ENCODE assay signal across 8 cellular contexts in genomic region chr3:63193647-63194046, GRCh38.
DNase-seq lines count a peak whose midpoint lies in the region; ATAC-seq, FAIRE-seq and TF ChIP-seq lines count a peak whose summit lies in the region.

No MANE protein-coding gene starts in this region.

- H2AFZ ChIP-seq in K562 (ENCODE audit: low read depth, low read length): no peak overlapping the region

- H3K9me3 ChIP-seq in K562 (replicated peaks; ENCODE audit: control insufficient read depth, insufficient read depth, low read depth, low read length): no peaks in the 10 kb centered on the region

- H3K27me3 ChIP-seq in K562 (ENCODE audit: control insufficient read depth in 2 of 2, insufficient read depth in 2 of 2, low read length in 2 of 2): no peaks in the 10 kb centered on the region

- H3K9ac ChIP-seq in K562 (ENCODE audit: insufficient read depth in 1 of 2, low read depth in 2 of 2, low read length in 2 of 2): no peak overlapping the region

- no peak for TF ChIP-seq POLR2A in K562 (conservative IDR thresholded peaks at IDR 0.05)

- BruUV-seq in K562 (replicated peaks; lab: Mats Ljungman, UMichigan): no TSS peak

- intact Hi-C loops in K562 (cut with micrococcal nuclease): loop anchor here (2.0 kb wide), 1 partner anchor 529 kb away; no protein-coding TSS in a partner anchor

- peak; percentile 27 to 38; a peak in 3 of 4 replicates for TF ChIP-seq RAD21 in K562 (CRISPR knock-in tag; conservative IDR thresholded peaks at IDR 0.05 in 1 of 2, IDR thresholded peaks at IDR 0.05 in 1 of 2)

- DNase-seq in DMS79 treated with DMSO at 0.1 percent for 48 hours (lab: John Stamatoyannopoulos, UW) (peak; percentile 15), NCI-H1092 (lab: John Stamatoyannopoulos, UW) (peak; percentile 35), K562 (ENCODE audit: extremely low read depth in 1 of 4, low spot score in 3 of 4) (peak in 2 of 4 experiments; percentile 3 to 5), middle frontal gyrus (ENCODE audit: extremely low spot score, low spot score) (peak; percentile 39), coronary artery (ENCODE audit: low spot score) (no peak)
- no peak for DNase-seq in stimulated activated CD4-positive, alpha-beta T cell treated with anti-CD3 and anti-CD28 coated beads, Interleukin-4, amount 100 ng/mL, for 4 hours
- DNase-seq in stimulated activated naive B cell treated with anti-CD40 and anti-IgM and Interleukin-4, amounts not matched to agents 10 μg/mL and 1 μg/mL and 100 μg/mL, for 72 hours: no peak

- peaks cover 0 to 4% of the 10 kb centered on the region in 2 donors for H3K9me3 Mint-ChIP-seq in stimulated activated naive B cell treated with anti-CD40 and anti-IgM and Interleukin-4, amounts not matched to agents 10 μg/mL and 1 μg/mL and 100 μg/mL, for 72 hours

- in situ Hi-C loops in K562 (cut with MboI): no loop called here

- no peaks in the 10 kb centered on the region for H3K4me1 Mint-ChIP-seq in stimulated activated naive B cell treated with anti-CD40 and anti-IgM and Interleukin-4, amounts not matched to agents 10 μg/mL and 1 μg/mL and 100 μg/mL, for 72 hours

- no peak for FAIRE-seq in K562 (lab: Jason Lieb, UNC)

- no peak for TF ChIP-seq EP300 in K562 (IDR thresholded peaks at IDR 0.05; ENCODE audit: low read length)

- H3K4me3 Mint-ChIP-seq in stimulated activated naive B cell treated with anti-CD40 and anti-IgM and Interleukin-4, amounts not matched to agents 10 μg/mL and 1 μg/mL and 100 μg/mL, for 72 hours: no peak overlapping the region

- TF ChIP-seq CTCF in K562 (IDR thresholded peaks at IDR 0.05 in 2 of 3, conservative IDR thresholded peaks at IDR 0.05 in 1 of 3; ENCODE audit: insufficient read depth in 2 of 3, low read depth in 1 of 3, low read length in 3 of 3) (peak in 2 of 3 experiments; percentile 8 to 42; a peak in 2 of 6 replicates), coronary artery (IDR thresholded peaks at IDR 0.05) (no peak)

- H3K4me3 ChIP-seq in K562 (no peak overlapping the region), coronary artery (no peak overlapping the region)

- POLR2A ChIA-PET in K562 (lab: Yijun Ruan, JAX): no interaction called here

- H3K36me3 Mint-ChIP-seq in stimulated activated naive B cell treated with anti-CD40 and anti-IgM and Interleukin-4, amounts not matched to agents 10 μg/mL and 1 μg/mL and 100 μg/mL, for 72 hours: no peaks in the 10 kb centered on the region

- H3K27ac ChIP-seq in K562 (ENCODE audit: extremely low read depth, low read depth, low read length) (no peak overlapping the region), coronary artery (no peak overlapping the region)

- no peaks in the 10 kb centered on the region for H3K27me3 Mint-ChIP-seq in stimulated activated naive B cell treated with anti-CD40 and anti-IgM and Interleukin-4, amounts not matched to agents 10 μg/mL and 1 μg/mL and 100 μg/mL, for 72 hours

- CTCF ChIA-PET in K562 (lab: Yijun Ruan, JAX; ENCODE audit: low intra/inter-chr PET ratio): interaction anchor here (1.4 kb wide), 1 partner anchor 571 kb away, joined by 5 read pairs; no protein-coding TSS in a partner anchor

- H3K36me3 ChIP-seq in K562 (ENCODE audit: control insufficient read depth, insufficient read depth, low read length): no peaks in the 10 kb centered on the region

- H3K27ac Mint-ChIP-seq in stimulated activated naive B cell treated with anti-CD40 and anti-IgM and Interleukin-4, amounts not matched to agents 10 μg/mL and 1 μg/mL and 100 μg/mL, for 72 hours: no peak overlapping the region

- H3K4me2 ChIP-seq in K562 (ENCODE audit: insufficient read depth, low read length): no peak overlapping the region

- H4K20me1 ChIP-seq in K562 (replicated peaks; ENCODE audit: control insufficient read depth, insufficient read depth, low read length): no peaks in the 10 kb centered on the region

- H3K9me1 ChIP-seq in K562 (ENCODE audit: control insufficient read depth, insufficient read depth, low read length): no peaks in the 10 kb centered on the region

- no peaks in the 10 kb centered on the region for H3K4me1 ChIP-seq in K562 (replicated peaks in 1 of 2; ENCODE audit: control insufficient read depth in 2 of 2, insufficient read depth in 2 of 2, low read length in 2 of 2)

- ATAC-seq in K562 (no peak), GM18520 (IDR thresholded peaks at IDR 0.05; ENCODE audit: unreplicated experiment) (no peak)
- no peak for ATAC-seq in stimulated activated naive B cell treated with anti-CD40 and anti-IgM and Interleukin-4, amounts not matched to agents 10 μg/mL and 1 μg/mL and 100 μg/mL, for 72 hours (replicated peaks)

- WGBS in K562 (ENCODE audit: insufficient coverage, low coverage, missing lambda C conversion rate): 0% methylated on average over 3 of the region's 3 CpGs

- H3K79me2 ChIP-seq in K562 (ENCODE audit: control insufficient read depth, insufficient read depth, low read length): no peaks in the 10 kb centered on the region

TF ChIP-seq in K562, 482 proteins besides CTCF, POLR2A, EP300 and RAD21:
- TF ChIP-seq ZBTB8A (IDR thresholded peaks at IDR 0.05; ENCODE audit: partially characterized antibody) (no peak), POLR3A (IDR thresholded peaks at IDR 0.05; ENCODE audit: borderline replicate concordance, extremely low read depth, insufficient read depth, insufficient read length) (no peak), BDP1 (IDR thresholded peaks at IDR 0.05; ENCODE audit: insufficient read depth, insufficient read length) (no peak), PPARD (CRISPR knock-in tag; IDR thresholded peaks at IDR 0.05) (no peak), SMARCB1 (IDR thresholded peaks at IDR 0.05; ENCODE audit: insufficient read length, low read depth) (no peak), SRSF9 (IDR thresholded peaks at IDR 0.05; ENCODE audit: borderline replicate concordance, low read depth, low read length) (no peak), SMAD1 (IDR thresholded peaks at IDR 0.05; ENCODE audit: low read depth, low read length, partially characterized antibody) (no peak), PTTG1 (tag; IDR thresholded peaks at IDR 0.05; ENCODE audit: low read depth) (no peak), LARP7 (IDR thresholded peaks at IDR 0.05) (no peak), ZEB2 (IDR thresholded peaks at IDR 0.05) (no peak)
- TF ChIP-seq, protein P1, sequence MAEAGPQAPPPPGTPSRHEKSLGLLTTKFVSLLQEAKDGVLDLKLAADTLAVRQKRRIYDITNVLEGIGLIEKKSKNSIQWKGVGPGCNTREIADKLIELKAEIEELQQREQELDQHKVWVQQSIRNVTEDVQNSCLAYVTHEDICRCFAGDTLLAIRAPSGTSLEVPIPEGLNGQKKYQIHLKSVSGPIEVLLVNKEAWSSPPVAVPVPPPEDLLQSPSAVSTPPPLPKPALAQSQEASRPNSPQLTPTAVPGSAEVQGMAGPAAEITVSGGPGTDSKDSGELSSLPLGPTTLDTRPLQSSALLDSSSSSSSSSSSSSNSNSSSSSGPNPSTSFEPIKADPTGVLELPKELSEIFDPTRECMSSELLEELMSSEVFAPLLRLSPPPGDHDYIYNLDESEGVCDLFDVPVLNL (CRISPR knock-in tag; IDR thresholded peaks at IDR 0.05; ENCODE audit: low read depth): no peak

Comparison
In these comparisons a context has a peak if more than half of its experiments do, and no peak if none do; other contexts are left out.
1. DNase-seq: peak in DMS79 treated with DMSO at 0.1 percent for 48 hours (single experiment), NCI-H1092 (single experiment) and middle frontal gyrus (single experiment); none in stimulated activated CD4-positive, alpha-beta T cell treated with anti-CD3 and anti-CD28 coated beads, Interleukin-4, amount 100 ng/mL, for 4 hours (0 of 2), coronary artery (single experiment) and stimulated activated naive B cell treated with anti-CD40 and anti-IgM and Interleukin-4, amounts not matched to agents 10 μg/mL and 1 μg/mL and 100 μg/mL, for 72 hours (single experiment).